In the genomic region with DNA sequence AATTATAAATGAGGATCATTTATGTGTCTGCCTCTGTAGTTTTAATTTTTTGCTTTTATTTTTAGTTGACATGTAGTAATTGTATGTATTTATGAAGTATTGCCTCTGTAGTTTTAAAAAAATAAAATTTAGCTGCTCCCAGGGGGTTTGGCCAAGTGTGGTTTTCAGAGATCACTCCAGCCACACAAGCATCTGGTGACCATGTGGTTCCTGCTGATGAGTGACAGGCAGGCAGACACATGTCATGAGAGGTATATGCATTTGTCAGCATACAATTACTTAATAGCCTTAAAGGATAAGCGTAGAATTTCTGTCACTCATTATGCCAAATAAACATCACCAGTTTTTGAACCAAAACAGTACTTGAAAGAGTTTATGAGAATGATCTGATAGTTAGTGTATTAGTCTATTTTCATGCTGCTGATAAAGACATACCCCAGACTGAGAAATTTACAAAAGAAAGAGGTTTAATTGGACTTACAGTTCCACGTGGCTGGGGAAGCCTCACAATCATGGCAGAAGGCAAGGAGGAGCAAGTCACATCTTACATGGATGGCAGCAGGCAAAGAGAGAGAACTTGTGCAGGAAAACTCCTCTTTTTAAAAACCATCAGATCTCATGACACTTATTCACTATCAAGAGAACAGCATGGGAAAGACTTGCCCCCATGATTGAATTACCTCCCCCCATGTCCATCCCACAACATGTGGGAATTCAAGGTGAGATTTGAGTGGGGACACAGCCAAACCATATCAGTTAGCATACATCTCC, we compare ENCODE assay signal across 13 cellular contexts. TPM values are rescaled to one million over a fixed set of nuclear protein-coding genes. Genes with fewer than 3 reads are reported as not detected.
DNase-seq lines count a peak whose midpoint lies in the region; ATAC-seq and TF ChIP-seq lines count a peak whose summit lies in the region.
"Had no signal": no experiment of that assay in that cellular context is flagged by ENCODE, and none has a peak within 500 bp of the region (broad histone marks: within the 10 kb centered on the region; RNA-seq: fewer than 3 reads in every experiment).

No MANE protein-coding gene starts in this region.

- H3K9ac ChIP-seq in trophoblast cell (ENCODE audit: low read length): no peak overlapping the region
- H3K9ac ChIP-seq: GM23248 had no signal

- no peaks in the 10 kb centered on the region for H3K79me2 ChIP-seq in trophoblast cell (ENCODE audit: control insufficient read depth, insufficient read depth, low read length, poor library complexity)

- no peak overlapping the region for H3K23ac ChIP-seq in trophoblast cell (ENCODE audit: low read length)

- WGBS in trophoblast cell (ENCODE audit: extremely low coverage, insufficient coverage, insufficient read length): no CpG with 5 or more reads among the region's 2 CpGs

- ATAC-seq in GM18502 (IDR thresholded peaks at IDR 0.05; ENCODE audit: poor library complexity, unreplicated experiment): peak; percentile 55
- ATAC-seq in GM21515 (IDR thresholded peaks at IDR 0.05; ENCODE audit: unreplicated experiment): peak; percentile 44
- ATAC-seq in HG03354 (IDR thresholded peaks at IDR 0.05; ENCODE audit: poor library complexity, severe bottlenecking, unreplicated experiment): peak; percentile 63

- H4K12ac ChIP-seq in trophoblast cell (ENCODE audit: low read depth, low read length): no peak overlapping the region

- peaks cover 2% of the 10 kb centered on the region for H3K9me3 ChIP-seq in trophoblast cell (ENCODE audit: insufficient read depth, low read depth, low read length)
- H3K9me3 ChIP-seq: ovary had no signal

- TF ChIP-seq CTCF in chondrocyte (IDR thresholded peaks at IDR 0.05): no peak

- H3K4me1 ChIP-seq in trophoblast cell (ENCODE audit: control insufficient read depth in 1 of 2, insufficient read depth in 2 of 2, low read length in 2 of 2): no peaks in the 10 kb centered on the region

- H3K4me2 ChIP-seq in trophoblast cell (ENCODE audit: low read length): no peak overlapping the region

- no peak overlapping the region for H2AK5ac ChIP-seq in trophoblast cell (ENCODE audit: low read length)

- H3K79me1 ChIP-seq in trophoblast cell (ENCODE audit: low read length): no peaks in the 10 kb centered on the region

- no peak overlapping the region for H3K4me3 ChIP-seq in trophoblast cell (ENCODE audit: low read depth, low read length)
- H3K4me3 ChIP-seq: GM23248, ovary had no signal

- H3K14ac ChIP-seq in trophoblast cell (ENCODE audit: low read length): no peak overlapping the region

- no peak overlapping the region for H2BK120ac ChIP-seq in trophoblast cell (ENCODE audit: insufficient read depth, low read length, poor library complexity)

- no peak overlapping the region for H4K91ac ChIP-seq in trophoblast cell (ENCODE audit: low read depth, low read length)

- peaks cover 4% of the 10 kb centered on the region for H3K9me3 Mint-ChIP-seq in chondrocyte (ENCODE audit: low read depth)
- peaks cover 23% of the 10 kb centered on the region for H3K9me3 Mint-ChIP-seq in T-helper 2 cell treated with Interferon-gamma antibody and Interleukin-4, amounts not matched to agents 5 μg/mL and 100 μg/mL, for 36 hours

- peaks cover 2% of the 10 kb centered on the region for H3K36me3 Mint-ChIP-seq in chondrocyte (ENCODE audit: low read depth)
- H3K36me3 Mint-ChIP-seq in T-helper 2 cell treated with Interferon-gamma antibody and Interleukin-4, amounts not matched to agents 5 μg/mL and 100 μg/mL, for 36 hours (ENCODE audit: low read depth): peaks cover 24% of the 10 kb centered on the region

- no peak overlapping the region for H4K8ac ChIP-seq in trophoblast cell (ENCODE audit: low read depth, low read length)

- H3K36me3 ChIP-seq in trophoblast cell (ENCODE audit: control insufficient read depth in 1 of 2, insufficient read depth in 2 of 2, low read length in 2 of 2): peaks cover 3 to 4% of the 10 kb centered on the region in 2 experiments
- H3K36me3 ChIP-seq: ovary had no signal

- H3K18ac ChIP-seq in trophoblast cell (ENCODE audit: low read length): no peak overlapping the region

- H2BK5ac ChIP-seq in trophoblast cell (ENCODE audit: low read depth, low read length, poor library complexity): no peak overlapping the region

- no peaks in the 10 kb centered on the region for H3K27me3 ChIP-seq in trophoblast cell (ENCODE audit: insufficient read depth, low read length)
- H3K27me3 ChIP-seq: ovary had no signal

- no peak overlapping the region for H2BK12ac ChIP-seq in trophoblast cell (ENCODE audit: low read length)

- H3K4me3 Mint-ChIP-seq in chondrocyte (ENCODE audit: unreplicated experiment): no peak overlapping the region
- H3K4me3 Mint-ChIP-seq in T-helper 2 cell treated with Interferon-gamma antibody and Interleukin-4, amounts not matched to agents 5 μg/mL and 100 μg/mL, for 36 hours: no peak overlapping the region

- peaks cover 7% of the 10 kb centered on the region for H3K4me1 Mint-ChIP-seq in chondrocyte (ENCODE audit: low read depth)
- peaks cover 13% of the 10 kb centered on the region for H3K4me1 Mint-ChIP-seq in T-helper 2 cell treated with Interferon-gamma antibody and Interleukin-4, amounts not matched to agents 5 μg/mL and 100 μg/mL, for 36 hours (ENCODE audit: low read depth)

- H3K27ac ChIP-seq in epithelial cell of prostate (peak overlapping the region; percentile 93), trophoblast cell (ENCODE audit: low read depth, low read length) (no peak overlapping the region)
- H3K27ac ChIP-seq: GM23248, ovary had no signal

- H3K27ac Mint-ChIP-seq in chondrocyte (ENCODE audit: unreplicated experiment): no peak overlapping the region
- no peak overlapping the region for H3K27ac Mint-ChIP-seq in T-helper 2 cell treated with Interferon-gamma antibody and Interleukin-4, amounts not matched to agents 5 μg/mL and 100 μg/mL, for 36 hours

- H3K27me3 Mint-ChIP-seq in chondrocyte (ENCODE audit: low read depth): no peaks in the 10 kb centered on the region
- H3K27me3 Mint-ChIP-seq in T-helper 2 cell treated with Interferon-gamma antibody and Interleukin-4, amounts not matched to agents 5 μg/mL and 100 μg/mL, for 36 hours (ENCODE audit: low read depth): no peaks in the 10 kb centered on the region

- DNase-seq in epithelial cell of prostate (ENCODE audit: low read depth, low spot score): no peak
- no peak for DNase-seq in chondrocyte (ENCODE audit: low spot score)
- no peak for DNase-seq in trophoblast cell
- DNase-seq in T-helper 2 cell treated with Interferon-gamma antibody and Interleukin-4, amounts not matched to agents 5 μg/mL and 100 μg/mL, for 36 hours (ENCODE audit: low spot score): no peak
- DNase-seq in activated CD8-positive, alpha-beta memory T cell treated with anti-CD3 and anti-CD28 coated beads for 24 hours: no peak
- DNase-seq: activated CD4-positive, alpha-beta T cell treated with anti-CD3 and anti-CD28 coated beads for 1 hour; amniotic stem cell; GM23248; kidney; ovary had no signal

- H2AFZ ChIP-seq in trophoblast cell (ENCODE audit: insufficient read depth, low read length, poor library complexity): no peak overlapping the region
- H2AFZ ChIP-seq: GM23248 had no signal

- H3K4ac ChIP-seq in trophoblast cell (ENCODE audit: low read depth, low read length): no peak overlapping the region

RNA-seq across cellular contexts. Expression of gene MREG, which starts 29.6 kb away (rescaled TPM):
- 1.8 to 4.5 TPM (median 2.7 TPM) in 3 replicates for total RNA-seq in chondrocyte
- polyA plus RNA-seq in trophoblast cell (2013): 33.7 and 34.3 TPM in 2 replicates
